ENCODE assay signal across 17 cellular contexts in the genomic region with DNA sequence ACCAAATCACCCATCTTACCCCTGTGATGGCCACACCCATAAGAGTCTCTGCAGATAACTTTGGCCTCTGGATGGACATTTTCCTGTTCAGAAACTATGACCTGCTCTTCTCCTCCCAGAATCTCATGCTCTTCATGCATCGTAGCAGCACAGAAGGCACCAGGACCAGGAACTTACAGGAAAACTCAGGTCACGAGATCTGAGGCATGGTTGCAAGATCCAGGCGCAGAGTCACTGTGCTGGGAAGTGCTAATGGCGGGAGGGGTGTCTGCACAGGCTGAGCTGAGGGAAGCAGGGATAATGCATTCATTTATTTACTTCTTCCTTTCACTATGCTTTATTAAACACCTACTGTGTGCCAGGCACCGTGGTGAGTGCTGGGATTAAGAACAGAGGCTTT. TPM values are rescaled to one million over a fixed set of nuclear protein-coding genes. Genes with fewer than 3 reads are reported as not detected.
"Had no signal": no experiment of that assay in that cellular context is flagged by ENCODE, and none has a peak within 500 bp of the region (broad histone marks: within the 10 kb centered on the region; RNA-seq: fewer than 3 reads in every experiment).

No MANE protein-coding gene starts in this region.

- ATAC-seq: activated T-helper 17 cell treated with anti-CD3 and anti-CD28 coated beads, Interleukin-2, amount 50 U/mL, for 72 hours; body of pancreas; T-helper 17 cell; WTC11 had no signal

- H3K9me3 Mint-ChIP-seq: activated naive CD4-positive, alpha-beta T cell treated with anti-CD3 and anti-CD28 coated beads for 36 hours; activated T-helper 17 cell treated with anti-CD3 and anti-CD28 coated beads, Interleukin-2, amount 50 U/mL, for 72 hours; central memory CD8-positive, alpha-beta T cell; endodermal cell; nephron; WTC11 had no signal

- H3K4me3 Mint-ChIP-seq: activated naive CD4-positive, alpha-beta T cell treated with anti-CD3 and anti-CD28 coated beads for 36 hours; activated T-helper 17 cell treated with anti-CD3 and anti-CD28 coated beads, Interleukin-2, amount 50 U/mL, for 72 hours; central memory CD8-positive, alpha-beta T cell; endodermal cell; nephron; T-helper 17 cell; WTC11 had no signal

- H3K4me1 Mint-ChIP-seq: activated T-helper 17 cell treated with anti-CD3 and anti-CD28 coated beads, Interleukin-2, amount 50 U/mL, for 72 hours; central memory CD8-positive, alpha-beta T cell; T-helper 17 cell had no signal

- H3K4me1 ChIP-seq: body of pancreas, prostate gland, thyroid gland had no signal

- H3K36me3 ChIP-seq: esophagus muscularis mucosa, prostate gland, thyroid gland, vagina had no signal

- H3K4me3 ChIP-seq: body of pancreas, esophagus muscularis mucosa, prostate gland, thyroid gland, vagina had no signal

- H3K27ac Mint-ChIP-seq: activated naive CD4-positive, alpha-beta T cell treated with anti-CD3 and anti-CD28 coated beads for 36 hours; endodermal cell; nephron; T-helper 17 cell; WTC11 had no signal

- H3K36me3 Mint-ChIP-seq: WTC11 had no signal

- H3K27me3 ChIP-seq: body of pancreas, esophagus muscularis mucosa, foreskin keratinocyte, thyroid gland, vagina had no signal

- H3K27ac ChIP-seq: body of pancreas, esophagus muscularis mucosa, foreskin keratinocyte, prostate gland, thyroid gland, vagina had no signal

- DNase-seq: activated CD4-positive, alpha-beta T cell treated with anti-CD3 and anti-CD28 coated beads for 48 hours; activated naive CD4-positive, alpha-beta T cell treated with anti-CD3 and anti-CD28 coated beads for 36 hours; body of pancreas; endodermal cell; head of caudate nucleus; mesendoderm; stimulated activated CD4-positive, alpha-beta T cell treated with anti-CD3 and anti-CD28 coated beads, Interleukin-4, amount 100 ng/mL, for 4 hours; T-helper 17 cell; thyroid gland had no signal

- H3K9me3 ChIP-seq: body of pancreas, esophagus muscularis mucosa, prostate gland, thyroid gland, vagina had no signal

RNA-seq across cellular contexts. Expression of a gene that starts 48.2 kb away (rescaled TPM):
- total RNA-seq: activated naive CD4-positive, alpha-beta T cell treated with anti-CD3 and anti-CD28 coated beads for 36 hours; activated T-helper 17 cell treated with anti-CD3 and anti-CD28 coated beads, Interleukin-2, amount 50 U/mL, for 72 hours; T-helper 17 cell had no signal
